Comparison of ENCODE assay signal across 24 cellular contexts in genomic region chr20:32532246-32532645, GRCh38. TPM values are rescaled to one million over a fixed set of nuclear protein-coding genes. Genes with fewer than 3 reads are reported as not detected.
A peak's percentile ranks its signal among the peaks of the same experiment; 100 is the strongest.
DNase-seq lines count a peak whose midpoint lies in the region; ATAC-seq and TF ChIP-seq lines count a peak whose summit lies in the region.
"Had no signal": no experiment of that assay in that cellular context is flagged by ENCODE, and none has a peak within 500 bp of the region (broad histone marks: within the 10 kb centered on the region; RNA-seq: fewer than 3 reads in every experiment).

No MANE protein-coding gene starts in this region.

- TF ChIP-seq CTCF in brain (conservative IDR thresholded peaks at IDR 0.05), result no peak
- no peak for TF ChIP-seq CTCF in neural progenitor cell (IDR thresholded peaks at IDR 0.05)

- H3K36me3 ChIP-seq in neural progenitor cell, result no peaks in the 10 kb centered on the region
- H3K36me3 ChIP-seq: pancreas, suprapubic skin had no signal

- H3K27me3 Mint-ChIP-seq in activated CD4-positive, alpha-beta T cell treated with anti-CD3 and anti-CD28 coated beads for 36 hours, result no peaks in the 10 kb centered on the region
- H3K27me3 Mint-ChIP-seq in IgD-negative memory B cell, result no peaks in the 10 kb centered on the region
- no peaks in the 10 kb centered on the region for H3K27me3 Mint-ChIP-seq in brain
- H3K27me3 Mint-ChIP-seq in natural killer cell treated with Interleukin-12 subunit alpha and Interleukin-12 subunit beta and Interleukin-15 and Interleukin-18, amount 100 ng/mL, for 72 hours, result no peaks in the 10 kb centered on the region
- H3K27me3 Mint-ChIP-seq in neural progenitor cell (ENCODE audit: insufficient read depth, low read depth), result peaks cover 11% of the 10 kb centered on the region

- no peaks in the 10 kb centered on the region for H3K9me3 Mint-ChIP-seq in activated CD4-positive, alpha-beta T cell treated with anti-CD3 and anti-CD28 coated beads for 36 hours (ENCODE audit: low read depth)
- H3K9me3 Mint-ChIP-seq in IgD-negative memory B cell (no peaks in the 10 kb centered on the region), brain (no peaks in the 10 kb centered on the region), neural progenitor cell (no peaks in the 10 kb centered on the region)
- H3K9me3 Mint-ChIP-seq in natural killer cell treated with Interleukin-12 subunit alpha and Interleukin-12 subunit beta and Interleukin-15 and Interleukin-18, amount 100 ng/mL, for 72 hours, result no peaks in the 10 kb centered on the region
- H3K9me3 Mint-ChIP-seq: activated T-cell treated with anti-CD3 and anti-CD28 coated beads, Interleukin-2, amount 50 U/mL, for 72 hours; dendritic cell treated with granulocyte-macrophage colony-stimulating factor and Interleukin-4, amounts not matched to agents 40 ng/mL and 50 ng/mL, for 4 days; nephron progenitor cell had no signal

- H3K27ac Mint-ChIP-seq in activated CD4-positive, alpha-beta T cell treated with anti-CD3 and anti-CD28 coated beads for 36 hours, result peak overlapping the region; percentile 82
- H3K27ac Mint-ChIP-seq in IgD-negative memory B cell (peak overlapping the region; percentile 14 to 65 (median 50)), brain (peak overlapping the region in 3 of 5 experiments; percentile 17 to 34 (median 20)), neural progenitor cell (no peak overlapping the region)
- H3K27ac Mint-ChIP-seq in natural killer cell treated with Interleukin-12 subunit alpha and Interleukin-12 subunit beta and Interleukin-15 and Interleukin-18, amount 100 ng/mL, for 72 hours, result peak overlapping the region; percentile 8 to 53
- H3K27ac Mint-ChIP-seq: dendritic cell treated with granulocyte-macrophage colony-stimulating factor and Interleukin-4, amounts not matched to agents 40 ng/mL and 50 ng/mL, for 4 days; nephron progenitor cell had no signal

- no peak for DNase-seq in activated CD4-positive, alpha-beta T cell treated with anti-CD3 and anti-CD28 coated beads for 36 hours
- no peak for DNase-seq in activated CD4-positive, alpha-beta T cell treated with anti-CD3 and anti-CD28 coated beads for 4 hours
- DNase-seq in natural killer cell treated with Interleukin-12 subunit alpha and Interleukin-12 subunit beta and Interleukin-15 and Interleukin-18, amount 100 ng/mL, for 72 hours (ENCODE audit: low spot score), result no peak
- no peak for DNase-seq in stimulated activated naive CD4-positive, alpha-beta T cell treated with Interleukin-2 at 50 U/mL for 16 hours (lab: John Stamatoyannopoulos, UW)
- DNase-seq in left colon (no peak), neural progenitor cell (ENCODE audit: low spot score) (no peak)
- DNase-seq: 8988T; activated T-cell treated with anti-CD3 and anti-CD28 coated beads, Interleukin-2, amount 50 U/mL, for 72 hours; central memory CD4-positive, alpha-beta T cell; GOT3; hippocampal formation; KG1; midbrain; NCI-H1436 treated with DMSO at 0.1 percent for 48 hours; nephron progenitor cell; stimulated activated CD4-positive, alpha-beta T cell treated with anti-CD3 and anti-CD28 coated beads, Interleukin-2, amount 100 ng/mL, for 48 hours had no signal

- H3K79me2 ChIP-seq in neural progenitor cell (ENCODE audit: low read depth), result no peaks in the 10 kb centered on the region

- no peak for ATAC-seq in activated CD4-positive, alpha-beta T cell treated with anti-CD3 and anti-CD28 coated beads for 36 hours
- no peak for ATAC-seq in natural killer cell treated with Interleukin-12 subunit alpha and Interleukin-12 subunit beta and Interleukin-15 and Interleukin-18, amount 100 ng/mL, for 72 hours
- ATAC-seq in left colon, result no peak
- ATAC-seq: activated CD4-positive, CD25-positive, alpha-beta regulatory T cell treated with anti-CD3 and anti-CD28 coated beads, Interleukin-2, amount 50 U/mL, for 24 hours; activated T-cell treated with anti-CD3 and anti-CD28 coated beads, Interleukin-2, amount 50 U/mL, for 72 hours; pancreas had no signal

- no peak overlapping the region for H3K9ac ChIP-seq in neural progenitor cell

- no peak overlapping the region for H3K4me3 ChIP-seq in neural progenitor cell
- H3K4me3 ChIP-seq: pancreas, smooth muscle cell, suprapubic skin had no signal

- peaks cover 2% of the 10 kb centered on the region for H3K36me3 Mint-ChIP-seq in activated CD4-positive, alpha-beta T cell treated with anti-CD3 and anti-CD28 coated beads for 36 hours (ENCODE audit: low read depth)
- H3K36me3 Mint-ChIP-seq in IgD-negative memory B cell (no peaks in the 10 kb centered on the region), brain (no peaks in the 10 kb centered on the region), neural progenitor cell (peaks cover 2% of the 10 kb centered on the region)
- no peaks in the 10 kb centered on the region for H3K36me3 Mint-ChIP-seq in natural killer cell treated with Interleukin-12 subunit alpha and Interleukin-12 subunit beta and Interleukin-15 and Interleukin-18, amount 100 ng/mL, for 72 hours

- H3K4me1 Mint-ChIP-seq in activated CD4-positive, alpha-beta T cell treated with anti-CD3 and anti-CD28 coated beads for 36 hours, result peaks cover 77% of the 10 kb centered on the region
- H3K4me1 Mint-ChIP-seq in IgD-negative memory B cell (peaks cover 30 to 53% (median 45%) of the 10 kb centered on the region in 3 donors), brain (peaks cover 76% of the 10 kb centered on the region), neural progenitor cell (peaks cover 57% of the 10 kb centered on the region)
- peaks cover 44 to 55% of the 10 kb centered on the region in 2 donors for H3K4me1 Mint-ChIP-seq in natural killer cell treated with Interleukin-12 subunit alpha and Interleukin-12 subunit beta and Interleukin-15 and Interleukin-18, amount 100 ng/mL, for 72 hours (ENCODE audit: low read depth in 2 of 2)

- POLR2A ChIA-PET in activated CD4-positive, alpha-beta T cell treated with anti-CD3 and anti-CD28 coated beads for 36 hours (lab: Charles Lee), result no interaction called here

- CTCF ChIA-PET in activated CD4-positive, alpha-beta T cell treated with anti-CD3 and anti-CD28 coated beads for 36 hours (lab: Charles Lee), result interaction anchor here (0.7 to 4.1 kb wide), 6 partner anchors 10 to 1102 kb away, joined by 3 to 38 read pairs (median 4); no protein-coding TSS in a partner anchor

- H3K27me3 ChIP-seq in neural progenitor cell, result peaks cover 5% of the 10 kb centered on the region
- H3K27me3 ChIP-seq: pancreas had no signal

- no peak overlapping the region for H2AFZ ChIP-seq in neural progenitor cell (replicated peaks)

- peaks cover 14% of the 10 kb centered on the region for H4K20me1 ChIP-seq in neural progenitor cell (ENCODE audit: low read depth)

- H3K9me3 ChIP-seq in neural progenitor cell (ENCODE audit: low read depth), result no peaks in the 10 kb centered on the region
- H3K9me3 ChIP-seq: pancreas, suprapubic skin had no signal

- H3K4me3 Mint-ChIP-seq in activated CD4-positive, alpha-beta T cell treated with anti-CD3 and anti-CD28 coated beads for 36 hours, result no peak overlapping the region
- H3K4me3 Mint-ChIP-seq in IgD-negative memory B cell (peak overlapping the region in 2 of 4 donors; percentile 20 to 30), brain (no peak overlapping the region), neural progenitor cell (no peak overlapping the region)
- no peak overlapping the region for H3K4me3 Mint-ChIP-seq in natural killer cell treated with Interleukin-12 subunit alpha and Interleukin-12 subunit beta and Interleukin-15 and Interleukin-18, amount 100 ng/mL, for 72 hours
- H3K4me3 Mint-ChIP-seq: activated T-cell treated with anti-CD3 and anti-CD28 coated beads, Interleukin-2, amount 50 U/mL, for 72 hours; dendritic cell treated with granulocyte-macrophage colony-stimulating factor and Interleukin-4, amounts not matched to agents 40 ng/mL and 50 ng/mL, for 4 days; nephron progenitor cell had no signal

- no peak overlapping the region for H3K27ac ChIP-seq in neural progenitor cell
- H3K27ac ChIP-seq: pancreas, RWPE1, suprapubic skin had no signal

- no peak overlapping the region for H3K4me2 ChIP-seq in neural progenitor cell
- H3K4me2 ChIP-seq: smooth muscle cell had no signal

- intact Hi-C loops in activated CD4-positive, alpha-beta T cell treated with anti-CD3 and anti-CD28 coated beads for 36 hours (cut with DNase I, micrococcal nuclease), result no loop called here
- intact Hi-C loops in left colon (cut with DNase I, micrococcal nuclease), result no loop called here

- peaks cover 41% of the 10 kb centered on the region for H3K4me1 ChIP-seq in neural progenitor cell

- H3F3A ChIP-seq in neural progenitor cell (ENCODE audit: low read depth), result peaks cover 26% of the 10 kb centered on the region

RNA-seq across cellular contexts. Expression of gene NOL4L, which starts 52.9 kb away (rescaled TPM):
- 10 to 100 TPM; 17.3 to 22.0 TPM for total RNA-seq in activated CD4-positive, alpha-beta T cell treated with anti-CD3 and anti-CD28 coated beads for 36 hours
- polyA plus RNA-seq in IgD-negative memory B cell (7.3 TPM), brain (ENCODE audit: insufficient read depth, low read depth, low replicate concordance) (36.1 TPM)
- 10 to 100 TPM; 20.0 to 20.1 TPM for total RNA-seq in natural killer cell treated with Interleukin-12 subunit alpha and Interleukin-12 subunit beta and Interleukin-15 and Interleukin-18, amount 100 ng/mL, for 72 hours
- total RNA-seq in left colon (10 to 100 TPM; 55.2 to 61.0 TPM), neural progenitor cell (ENCODE audit: low replicate concordance) (11.9 and 25.6 TPM in 2 replicates)
